Comparison of ENCODE assay signal across 8 cellular contexts in the genomic region with DNA sequence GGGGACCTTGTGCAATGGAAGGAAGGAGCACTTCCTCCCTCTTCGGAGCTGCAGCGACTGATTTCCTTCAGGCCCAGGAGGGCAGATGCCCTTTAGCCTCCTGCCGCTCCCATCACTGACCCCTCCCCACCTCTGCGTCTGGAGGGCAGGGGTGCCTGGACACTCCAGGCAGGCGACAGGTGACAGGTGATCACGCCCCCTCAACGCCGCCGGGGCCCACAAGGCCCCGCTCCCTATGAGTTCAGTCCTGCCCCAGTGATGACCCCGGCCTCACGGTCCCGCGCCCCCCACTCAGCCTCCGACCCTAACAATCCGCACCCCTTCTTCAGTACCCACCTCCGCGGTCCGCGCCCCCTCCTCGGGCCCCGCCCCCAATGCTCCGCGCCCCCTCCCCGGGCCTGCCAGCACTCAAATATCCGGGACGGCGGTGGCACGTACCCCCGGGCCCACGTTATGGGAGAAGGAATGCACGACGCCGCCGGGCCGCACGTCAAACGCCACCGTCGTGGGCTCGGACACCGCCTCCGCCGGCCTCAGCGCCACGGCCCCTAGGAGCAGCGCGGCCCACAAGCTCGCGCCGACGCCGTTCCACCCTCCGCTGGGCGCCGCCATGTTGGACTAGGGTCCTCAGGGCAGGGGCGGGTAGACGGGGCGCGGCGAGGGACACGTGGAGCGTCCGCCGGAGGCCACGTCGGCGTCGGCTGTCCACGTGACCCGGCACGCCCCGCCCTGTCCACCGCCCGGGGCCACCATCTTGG. TPM values are rescaled to one million over a fixed set of nuclear protein-coding genes. Genes with fewer than 3 reads are reported as not detected.
DNase-seq lines count a peak whose midpoint lies in the region; ATAC-seq and TF ChIP-seq lines count a peak whose summit lies in the region.

A gene (minus strand): TSS at position 620 of the 758 bp plus-strand sequence. CDS start 8 bp downstream, at position 612.

- H3K36me3 ChIP-seq in DOHH2 (ENCODE audit: control insufficient read depth, low read length) = peaks cover 29% of the 10 kb centered on the region
- peaks cover 2% of the 10 kb centered on the region for H3K36me3 ChIP-seq in H7 (replicated peaks; ENCODE audit: control insufficient read depth, insufficient read depth, low read length)
- peaks cover 28% of the 10 kb centered on the region for H3K36me3 ChIP-seq in SJCRH30
- H3K36me3 ChIP-seq in neuron (ENCODE audit: insufficient read depth, low read length) = peaks cover 24% of the 10 kb centered on the region
- H3K36me3 ChIP-seq in stomach smooth muscle (ENCODE audit: control insufficient read depth in 2 of 2, insufficient read depth in 2 of 2, low read length in 2 of 2) = peaks cover 11 to 18% of the 10 kb centered on the region in 2 donors

- H3K4me3 ChIP-seq in DOHH2 (ENCODE audit: low read length) = peak within 1 kb of the TSS; percentile 91
- peak within 1 kb of the TSS; percentile 80 for H3K4me3 ChIP-seq in H7 (ENCODE audit: insufficient read depth, low read depth, low read length)
- H3K4me3 ChIP-seq in SJCRH30 = peak within 1 kb of the TSS; percentile 91
- peak within 1 kb of the TSS; percentile 95 for H3K4me3 ChIP-seq in neuron (ENCODE audit: low read length)
- peak within 1 kb of the TSS; percentile 89 to 93 for H3K4me3 ChIP-seq in stomach smooth muscle (ENCODE audit: low read length in 2 of 2)

- peaks cover 24% of the 10 kb centered on the region for H3K79me2 ChIP-seq in DOHH2 (ENCODE audit: control insufficient read depth, low read length)

- H3K27me3 ChIP-seq in DOHH2 (ENCODE audit: control insufficient read depth, low read length) (no peaks in the 10 kb centered on the region), H7 (ENCODE audit: control insufficient read depth, insufficient read depth, low read length) (no peaks in the 10 kb centered on the region), SJCRH30 (no peaks in the 10 kb centered on the region), foreskin keratinocyte (no peaks in the 10 kb centered on the region), neuron (ENCODE audit: insufficient read depth, low read length) (no peaks in the 10 kb centered on the region), stomach smooth muscle (ENCODE audit: control insufficient read depth in 1 of 2, insufficient read depth in 2 of 2, low read length in 2 of 2) (no peaks in the 10 kb centered on the region)

- H3K4me2 ChIP-seq in DOHH2 (ENCODE audit: low read length) = peak within 1 kb of the TSS; percentile 69

- TF ChIP-seq CTCF in DOHH2 (IDR thresholded peaks at IDR 0.05; ENCODE audit: low read depth, low read length, poor library complexity, severe bottlenecking) (no peak), foreskin keratinocyte (conservative IDR thresholded peaks at IDR 0.05) (no peak)

- H4K20me1 ChIP-seq in DOHH2 (ENCODE audit: control insufficient read depth, insufficient read depth, low read depth, low read length) = no peaks in the 10 kb centered on the region

- peak within 1 kb of the TSS; percentile 95 for H2AFZ ChIP-seq in neuron (ENCODE audit: low read depth, low read length)

- no peaks in the 10 kb centered on the region for H3K9me2 ChIP-seq in DOHH2 (replicated peaks; ENCODE audit: control insufficient read depth, low read length)

- no peaks in the 10 kb centered on the region for H3K9me3 ChIP-seq in DOHH2 (ENCODE audit: control insufficient read depth, insufficient read depth, low read length)
- no peaks in the 10 kb centered on the region for H3K9me3 ChIP-seq in SJCRH30 (replicated peaks)
- no peaks in the 10 kb centered on the region for H3K9me3 ChIP-seq in neuron (ENCODE audit: low read length)
- H3K9me3 ChIP-seq in stomach smooth muscle (ENCODE audit: control insufficient read depth in 2 of 2, low read length in 2 of 2) = no peaks in the 10 kb centered on the region

- peak within 1 kb of the TSS; percentile 78 to 88 for H3K9ac ChIP-seq in stomach smooth muscle (ENCODE audit: low read length in 2 of 2)

- peak; percentile 100 for DNase-seq in H7
- peak; percentile 88 for DNase-seq in MV-4-11 (lab: John Stamatoyannopoulos, UW)
- peak; percentile 92 to 93 for DNase-seq in SJCRH30
- peak; percentile 91 for DNase-seq in activated gamma-delta T cell treated with Interleukin-2 at 50 U/mL for 16 hours
- peak; percentile 37 to 65 for DNase-seq in foreskin keratinocyte

- no peak within 1 kb of the TSS for H3K27ac ChIP-seq in DOHH2 (ENCODE audit: low read depth, low read length)
- H3K27ac ChIP-seq in SJCRH30 = peak within 1 kb of the TSS; percentile 43
- H3K27ac ChIP-seq in foreskin keratinocyte = peak within 1 kb of the TSS; percentile 56
- H3K27ac ChIP-seq in stomach smooth muscle (ENCODE audit: low read length) = peak within 1 kb of the TSS; percentile 41

- peak; percentile 78 for ATAC-seq in foreskin keratinocyte

- H3K4me1 ChIP-seq in DOHH2 (ENCODE audit: control insufficient read depth, low read length) = peaks cover 13% of the 10 kb centered on the region
- peaks cover 14% of the 10 kb centered on the region for H3K4me1 ChIP-seq in SJCRH30
- H3K4me1 ChIP-seq in foreskin keratinocyte = peaks cover 16% of the 10 kb centered on the region
- peaks cover 6% of the 10 kb centered on the region for H3K4me1 ChIP-seq in neuron (ENCODE audit: insufficient read depth, low read length)
- peaks cover 20% of the 10 kb centered on the region for H3K4me1 ChIP-seq in stomach smooth muscle (ENCODE audit: control insufficient read depth, insufficient read depth, low read length)

- H3F3A ChIP-seq in DOHH2 (ENCODE audit: control insufficient read depth, insufficient read depth) = peaks cover 14% of the 10 kb centered on the region

RNA-seq across cellular contexts. Expression of the gene that starts here (rescaled TPM):
- total RNA-seq in H7 (2014; rRNA removed; shearing (Covaris generic)) = 90.2 and 92.2 TPM in 2 replicates
- 71.9 and 86.8 TPM in 2 replicates for total RNA-seq in SJCRH30 (2014; rRNA removed; shearing (Covaris generic))
- 127 and 150 TPM in 2 replicates for total RNA-seq in foreskin keratinocyte
- polyA plus RNA-seq in foreskin keratinocyte = 205 and 269 TPM in 2 replicates
